Comparison of ENCODE assay signal across 27 cellular contexts in genomic region chr1:61376151-61376550, GRCh38.
"Had no signal": no experiment of that assay in that cellular context is flagged by ENCODE, and none has a peak within 500 bp of the region (broad histone marks: within the 10 kb centered on the region; RNA-seq: fewer than 3 reads in every experiment).

No MANE protein-coding gene starts in this region.

- ATAC-seq: stimulated activated effector memory CD8-positive, alpha-beta T cell treated with anti-CD3 and anti-CD28 coated beads, Interleukin-12 subunit alpha, Interleukin-12 subunit beta, amount 100 ng/mL, for 72 hours; stimulated activated memory B cell treated with anti-CD40 and anti-IgM and Interleukin-4, amounts not matched to agents 10 μg/mL and 1 μg/mL and 100 μg/mL, for 72 hours; stimulated activated naive B cell treated with anti-CD40 and anti-IgM and Interleukin-4, amounts not matched to agents 10 μg/mL and 1 μg/mL and 100 μg/mL, for 72 hours; stimulated activated naive CD8-positive, alpha-beta T cell treated with anti-CD3 and anti-CD28 coated beads, Interleukin-15, amount 100 ng/mL, for 72 hours; stimulated activated naive CD8-positive, alpha-beta T cell treated with anti-CD3 and anti-CD28 coated beads, Interleukin-15, Interleukin-2, amounts not matched to agents 100 U/mL and 50 U/mL, for 24 hours; upper lobe of right lung had no signal

- DNase-seq: stimulated activated CD4-positive, alpha-beta T cell treated with anti-CD3 and anti-CD28 coated beads, Interleukin-2, amount 100 ng/mL, for 48 hours; stimulated activated CD4-positive, alpha-beta T cell treated with anti-CD3 and anti-CD28 coated beads, Interleukin-4, amount 100 ng/mL, for 1 hour; stimulated activated CD4-positive, alpha-beta T cell treated with anti-CD3 and anti-CD28 coated beads, Interleukin-4, amount 100 ng/mL, for 24 hours; stimulated activated CD4-positive, alpha-beta T cell treated with anti-CD3 and anti-CD28 coated beads, Interleukin-4, amount 100 ng/mL, for 4 hours; stimulated activated CD8-positive, alpha-beta memory T cell treated with anti-CD3 and anti-CD28 coated beads, Interleukin-4, amount 100 ng/mL, for 48 hours; stimulated activated naive B cell treated with anti-CD40 and anti-IgM and Interleukin-4, amounts not matched to agents 10 μg/mL and 1 μg/mL and 100 μg/mL, for 72 hours; stimulated activated naive CD4-positive, alpha-beta T cell; stimulated activated naive CD4-positive, alpha-beta T cell treated with Interleukin-2 at 50 U/mL for 16 hours; stimulated activated naive CD8-positive, alpha-beta T cell treated with anti-CD3 and anti-CD28 coated beads, Interleukin-15, amount 100 ng/mL, for 72 hours; stimulated activated naive CD8-positive, alpha-beta T cell treated with anti-CD3 and anti-CD28 coated beads, Interleukin-15, Interleukin-2, amounts not matched to agents 100 U/mL and 50 U/mL, for 24 hours; stomach; substantia nigra; testis; thyroid gland; tibial artery; transverse colon; upper lobe of left lung; upper lobe of right lung; uterus had no signal

- H3K36me3 Mint-ChIP-seq: stimulated activated effector memory CD8-positive, alpha-beta T cell treated with anti-CD3 and anti-CD28 coated beads, Interleukin-12 subunit alpha, Interleukin-12 subunit beta, amount 100 ng/mL, for 72 hours; stimulated activated memory B cell treated with anti-CD40 and anti-IgM and Interleukin-4, amounts not matched to agents 10 μg/mL and 1 μg/mL and 100 μg/mL, for 72 hours; stimulated activated naive B cell treated with anti-CD40 and anti-IgM and Interleukin-4, amounts not matched to agents 10 μg/mL and 1 μg/mL and 100 μg/mL, for 72 hours; type B pancreatic cell had no signal

- H3K27me3 ChIP-seq: stomach, suprapubic skin, testis, thyroid gland, tibial artery, tibial nerve, transverse colon, upper lobe of left lung, upper lobe of right lung, uterus, vagina had no signal

- H3K27me3 Mint-ChIP-seq: stimulated activated memory B cell treated with anti-CD40 and anti-IgM and Interleukin-4, amounts not matched to agents 10 μg/mL and 1 μg/mL and 100 μg/mL, for 72 hours; stimulated activated naive CD8-positive, alpha-beta T cell treated with anti-CD3 and anti-CD28 coated beads, Interleukin-15, amount 100 ng/mL, for 72 hours; stimulated activated naive CD8-positive, alpha-beta T cell treated with anti-CD3 and anti-CD28 coated beads, Interleukin-15, Interleukin-2, amounts not matched to agents 100 ng/mL and 50 ng/mL, for 24 hours; type B pancreatic cell had no signal

- H3K9me3 Mint-ChIP-seq: stimulated activated effector memory CD8-positive, alpha-beta T cell treated with anti-CD3 and anti-CD28 coated beads, Interleukin-12 subunit alpha, Interleukin-12 subunit beta, amount 100 ng/mL, for 72 hours; stimulated activated memory B cell treated with anti-CD40 and anti-IgM and Interleukin-4, amounts not matched to agents 10 μg/mL and 1 μg/mL and 100 μg/mL, for 72 hours; stimulated activated naive B cell treated with anti-CD40 and anti-IgM and Interleukin-4, amounts not matched to agents 10 μg/mL and 1 μg/mL and 100 μg/mL, for 72 hours; stimulated activated naive CD8-positive, alpha-beta T cell treated with anti-CD3 and anti-CD28 coated beads, Interleukin-15, amount 100 ng/mL, for 72 hours; stimulated activated naive CD8-positive, alpha-beta T cell treated with anti-CD3 and anti-CD28 coated beads, Interleukin-15, Interleukin-2, amounts not matched to agents 100 ng/mL and 50 ng/mL, for 24 hours; type B pancreatic cell had no signal

- H3K36me3 ChIP-seq: suprapubic skin, thoracic aorta, thyroid gland, tibial artery, transverse colon, upper lobe of left lung, upper lobe of right lung, uterus, vagina had no signal

- H3K4me3 ChIP-seq: stomach, suprapubic skin, testis, thoracic aorta, thyroid gland, tibial artery, tibial nerve, transverse colon, upper lobe of left lung, upper lobe of right lung, uterus, vagina had no signal

- H3K4me1 Mint-ChIP-seq: stimulated activated effector memory CD8-positive, alpha-beta T cell treated with anti-CD3 and anti-CD28 coated beads, Interleukin-12 subunit alpha, Interleukin-12 subunit beta, amount 100 ng/mL, for 72 hours; stimulated activated memory B cell treated with anti-CD40 and anti-IgM and Interleukin-4, amounts not matched to agents 10 μg/mL and 1 μg/mL and 100 μg/mL, for 72 hours; stimulated activated naive B cell treated with anti-CD40 and anti-IgM and Interleukin-4, amounts not matched to agents 10 μg/mL and 1 μg/mL and 100 μg/mL, for 72 hours; stimulated activated naive CD8-positive, alpha-beta T cell treated with anti-CD3 and anti-CD28 coated beads, Interleukin-15, amount 100 ng/mL, for 72 hours had no signal

- H3K4me1 ChIP-seq: stomach, suprapubic skin, testis, thyroid gland, transverse colon, upper lobe of left lung, upper lobe of right lung, uterus, vagina had no signal

- H3K27ac Mint-ChIP-seq: stimulated activated effector memory CD8-positive, alpha-beta T cell treated with anti-CD3 and anti-CD28 coated beads, Interleukin-12 subunit alpha, Interleukin-12 subunit beta, amount 100 ng/mL, for 72 hours; stimulated activated memory B cell treated with anti-CD40 and anti-IgM and Interleukin-4, amounts not matched to agents 10 μg/mL and 1 μg/mL and 100 μg/mL, for 72 hours; stimulated activated naive B cell treated with anti-CD40 and anti-IgM and Interleukin-4, amounts not matched to agents 10 μg/mL and 1 μg/mL and 100 μg/mL, for 72 hours; stimulated activated naive CD8-positive, alpha-beta T cell treated with anti-CD3 and anti-CD28 coated beads, Interleukin-15, Interleukin-2, amounts not matched to agents 100 ng/mL and 50 ng/mL, for 24 hours; type B pancreatic cell had no signal

- H3K4me3 Mint-ChIP-seq: stimulated activated effector memory CD8-positive, alpha-beta T cell treated with anti-CD3 and anti-CD28 coated beads, Interleukin-12 subunit alpha, Interleukin-12 subunit beta, amount 100 ng/mL, for 72 hours; stimulated activated memory B cell treated with anti-CD40 and anti-IgM and Interleukin-4, amounts not matched to agents 10 μg/mL and 1 μg/mL and 100 μg/mL, for 72 hours; stimulated activated naive B cell treated with anti-CD40 and anti-IgM and Interleukin-4, amounts not matched to agents 10 μg/mL and 1 μg/mL and 100 μg/mL, for 72 hours; stimulated activated naive CD8-positive, alpha-beta T cell treated with anti-CD3 and anti-CD28 coated beads, Interleukin-15, amount 100 ng/mL, for 72 hours; stimulated activated naive CD8-positive, alpha-beta T cell treated with anti-CD3 and anti-CD28 coated beads, Interleukin-15, Interleukin-2, amounts not matched to agents 100 ng/mL and 50 ng/mL, for 24 hours; type B pancreatic cell had no signal

- H3K9me3 ChIP-seq: stomach, suprapubic skin, testis, thoracic aorta, thyroid gland, tibial artery, tibial nerve, transverse colon, upper lobe of left lung, upper lobe of right lung, uterus, vagina had no signal

- H3K27ac ChIP-seq: stomach, suprapubic skin, testis, thoracic aorta, thyroid gland, tibial artery, tibial nerve, transverse colon, upper lobe of left lung, upper lobe of right lung, uterus, vagina had no signal
